ENCODE assay signal across 1 cellular context in the genomic region with DNA sequence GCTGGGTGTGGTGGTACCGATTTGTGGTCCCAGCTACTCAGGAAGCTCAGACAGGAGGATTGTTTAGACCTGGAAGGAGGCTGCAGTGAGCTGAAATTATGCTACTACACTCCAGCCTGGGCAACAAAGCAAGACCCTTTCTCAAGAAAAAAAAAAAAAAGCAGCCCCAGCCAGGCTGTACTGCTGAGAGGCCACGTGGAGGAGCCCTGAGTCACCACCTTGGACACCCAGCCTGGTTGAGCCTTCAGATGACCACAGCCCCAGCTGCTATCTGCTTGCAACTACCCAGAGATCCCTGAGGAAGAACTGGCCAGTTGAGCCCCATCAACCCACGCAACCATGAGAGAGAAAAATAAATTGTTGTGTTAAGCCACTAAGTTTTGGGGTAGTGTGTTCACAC.
TF ChIP-seq lines count a peak whose summit lies in the region.

No MANE protein-coding gene starts in this region.

TF ChIP-seq in K562, 482 proteins besides CTCF, POLR2A, EP300 and RAD21 (continued from another document and continues in another):
- TF ChIP-seq, protein P1, sequence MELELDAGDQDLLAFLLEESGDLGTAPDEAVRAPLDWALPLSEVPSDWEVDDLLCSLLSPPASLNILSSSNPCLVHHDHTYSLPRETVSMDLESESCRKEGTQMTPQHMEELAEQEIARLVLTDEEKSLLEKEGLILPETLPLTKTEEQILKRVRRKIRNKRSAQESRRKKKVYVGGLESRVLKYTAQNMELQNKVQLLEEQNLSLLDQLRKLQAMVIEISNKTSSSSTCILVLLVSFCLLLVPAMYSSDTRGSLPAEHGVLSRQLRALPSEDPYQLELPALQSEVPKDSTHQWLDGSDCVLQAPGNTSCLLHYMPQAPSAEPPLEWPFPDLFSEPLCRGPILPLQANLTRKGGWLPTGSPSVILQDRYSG (tag; conservative IDR thresholded peaks at IDR 0.05; ENCODE audit: low read depth): no peak
- TF ChIP-seq, protein P2, sequence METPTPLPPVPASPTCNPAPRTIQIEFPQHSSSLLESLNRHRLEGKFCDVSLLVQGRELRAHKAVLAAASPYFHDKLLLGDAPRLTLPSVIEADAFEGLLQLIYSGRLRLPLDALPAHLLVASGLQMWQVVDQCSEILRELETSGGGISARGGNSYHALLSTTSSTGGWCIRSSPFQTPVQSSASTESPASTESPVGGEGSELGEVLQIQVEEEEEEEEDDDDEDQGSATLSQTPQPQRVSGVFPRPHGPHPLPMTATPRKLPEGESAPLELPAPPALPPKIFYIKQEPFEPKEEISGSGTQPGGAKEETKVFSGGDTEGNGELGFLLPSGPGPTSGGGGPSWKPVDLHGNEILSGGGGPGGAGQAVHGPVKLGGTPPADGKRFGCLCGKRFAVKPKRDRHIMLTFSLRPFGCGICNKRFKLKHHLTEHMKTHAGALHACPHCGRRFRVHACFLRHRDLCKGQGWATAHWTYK (CRISPR knock-in tag; IDR thresholded peaks at IDR 0.05): peak; percentile 72; the same call in 1 of the 2 replicates
- TF ChIP-seq RB1 (IDR thresholded peaks at IDR 0.05; ENCODE audit: low read depth): no peak
- TF ChIP-seq ZNF695 (CRISPR knock-in tag; IDR thresholded peaks at IDR 0.05): no peak
- TF ChIP-seq FOS (IDR thresholded peaks at IDR 0.05; ENCODE audit: extremely low read depth, insufficient read length): no peak
- TF ChIP-seq ZBTB1 (CRISPR knock-in tag; IDR thresholded peaks at IDR 0.05; ENCODE audit: borderline replicate concordance, low read depth): no peak
- no peak for TF ChIP-seq ESRRB (CRISPR knock-in tag; IDR thresholded peaks at IDR 0.05; ENCODE audit: borderline replicate concordance)
- TF ChIP-seq, protein P3, sequence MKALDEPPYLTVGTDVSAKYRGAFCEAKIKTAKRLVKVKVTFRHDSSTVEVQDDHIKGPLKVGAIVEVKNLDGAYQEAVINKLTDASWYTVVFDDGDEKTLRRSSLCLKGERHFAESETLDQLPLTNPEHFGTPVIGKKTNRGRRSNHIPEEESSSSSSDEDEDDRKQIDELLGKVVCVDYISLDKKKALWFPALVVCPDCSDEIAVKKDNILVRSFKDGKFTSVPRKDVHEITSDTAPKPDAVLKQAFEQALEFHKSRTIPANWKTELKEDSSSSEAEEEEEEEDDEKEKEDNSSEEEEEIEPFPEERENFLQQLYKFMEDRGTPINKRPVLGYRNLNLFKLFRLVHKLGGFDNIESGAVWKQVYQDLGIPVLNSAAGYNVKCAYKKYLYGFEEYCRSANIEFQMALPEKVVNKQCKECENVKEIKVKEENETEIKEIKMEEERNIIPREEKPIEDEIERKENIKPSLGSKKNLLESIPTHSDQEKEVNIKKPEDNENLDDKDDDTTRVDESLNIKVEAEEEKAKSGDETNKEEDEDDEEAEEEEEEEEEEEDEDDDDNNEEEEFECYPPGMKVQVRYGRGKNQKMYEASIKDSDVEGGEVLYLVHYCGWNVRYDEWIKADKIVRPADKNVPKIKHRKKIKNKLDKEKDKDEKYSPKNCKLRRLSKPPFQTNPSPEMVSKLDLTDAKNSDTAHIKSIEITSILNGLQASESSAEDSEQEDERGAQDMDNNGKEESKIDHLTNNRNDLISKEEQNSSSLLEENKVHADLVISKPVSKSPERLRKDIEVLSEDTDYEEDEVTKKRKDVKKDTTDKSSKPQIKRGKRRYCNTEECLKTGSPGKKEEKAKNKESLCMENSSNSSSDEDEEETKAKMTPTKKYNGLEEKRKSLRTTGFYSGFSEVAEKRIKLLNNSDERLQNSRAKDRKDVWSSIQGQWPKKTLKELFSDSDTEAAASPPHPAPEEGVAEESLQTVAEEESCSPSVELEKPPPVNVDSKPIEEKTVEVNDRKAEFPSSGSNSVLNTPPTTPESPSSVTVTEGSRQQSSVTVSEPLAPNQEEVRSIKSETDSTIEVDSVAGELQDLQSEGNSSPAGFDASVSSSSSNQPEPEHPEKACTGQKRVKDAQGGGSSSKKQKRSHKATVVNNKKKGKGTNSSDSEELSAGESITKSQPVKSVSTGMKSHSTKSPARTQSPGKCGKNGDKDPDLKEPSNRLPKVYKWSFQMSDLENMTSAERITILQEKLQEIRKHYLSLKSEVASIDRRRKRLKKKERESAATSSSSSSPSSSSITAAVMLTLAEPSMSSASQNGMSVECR (CRISPR knock-in tag; IDR thresholded peaks at IDR 0.05): no peak
- no peak for TF ChIP-seq MYBL2 (IDR thresholded peaks at IDR 0.05; ENCODE audit: low read depth)
- no peak for TF ChIP-seq MYBL2 (CRISPR knock-in tag; IDR thresholded peaks at IDR 0.05; ENCODE audit: borderline replicate concordance)
- no peak for TF ChIP-seq ZZZ3 (IDR thresholded peaks at IDR 0.05)
- TF ChIP-seq, protein P4, sequence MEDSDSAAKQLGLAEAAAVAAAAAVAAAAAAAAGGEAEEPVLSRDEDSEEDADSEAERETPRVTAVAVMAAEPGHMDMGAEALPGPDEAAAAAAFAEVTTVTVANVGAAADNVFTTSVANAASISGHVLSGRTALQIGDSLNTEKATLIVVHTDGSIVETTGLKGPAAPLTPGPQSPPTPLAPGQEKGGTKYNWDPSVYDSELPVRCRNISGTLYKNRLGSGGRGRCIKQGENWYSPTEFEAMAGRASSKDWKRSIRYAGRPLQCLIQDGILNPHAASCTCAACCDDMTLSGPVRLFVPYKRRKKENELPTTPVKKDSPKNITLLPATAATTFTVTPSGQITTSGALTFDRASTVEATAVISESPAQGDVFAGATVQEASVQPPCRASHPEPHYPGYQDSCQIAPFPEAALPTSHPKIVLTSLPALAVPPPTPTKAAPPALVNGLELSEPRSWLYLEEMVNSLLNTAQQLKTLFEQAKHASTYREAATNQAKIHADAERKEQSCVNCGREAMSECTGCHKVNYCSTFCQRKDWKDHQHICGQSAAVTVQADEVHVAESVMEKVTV (CRISPR knock-in tag; IDR thresholded peaks at IDR 0.05): peak; percentile 76
- TF ChIP-seq CEBPB (tag; IDR thresholded peaks at IDR 0.05): no peak
- TF ChIP-seq, protein P5, sequence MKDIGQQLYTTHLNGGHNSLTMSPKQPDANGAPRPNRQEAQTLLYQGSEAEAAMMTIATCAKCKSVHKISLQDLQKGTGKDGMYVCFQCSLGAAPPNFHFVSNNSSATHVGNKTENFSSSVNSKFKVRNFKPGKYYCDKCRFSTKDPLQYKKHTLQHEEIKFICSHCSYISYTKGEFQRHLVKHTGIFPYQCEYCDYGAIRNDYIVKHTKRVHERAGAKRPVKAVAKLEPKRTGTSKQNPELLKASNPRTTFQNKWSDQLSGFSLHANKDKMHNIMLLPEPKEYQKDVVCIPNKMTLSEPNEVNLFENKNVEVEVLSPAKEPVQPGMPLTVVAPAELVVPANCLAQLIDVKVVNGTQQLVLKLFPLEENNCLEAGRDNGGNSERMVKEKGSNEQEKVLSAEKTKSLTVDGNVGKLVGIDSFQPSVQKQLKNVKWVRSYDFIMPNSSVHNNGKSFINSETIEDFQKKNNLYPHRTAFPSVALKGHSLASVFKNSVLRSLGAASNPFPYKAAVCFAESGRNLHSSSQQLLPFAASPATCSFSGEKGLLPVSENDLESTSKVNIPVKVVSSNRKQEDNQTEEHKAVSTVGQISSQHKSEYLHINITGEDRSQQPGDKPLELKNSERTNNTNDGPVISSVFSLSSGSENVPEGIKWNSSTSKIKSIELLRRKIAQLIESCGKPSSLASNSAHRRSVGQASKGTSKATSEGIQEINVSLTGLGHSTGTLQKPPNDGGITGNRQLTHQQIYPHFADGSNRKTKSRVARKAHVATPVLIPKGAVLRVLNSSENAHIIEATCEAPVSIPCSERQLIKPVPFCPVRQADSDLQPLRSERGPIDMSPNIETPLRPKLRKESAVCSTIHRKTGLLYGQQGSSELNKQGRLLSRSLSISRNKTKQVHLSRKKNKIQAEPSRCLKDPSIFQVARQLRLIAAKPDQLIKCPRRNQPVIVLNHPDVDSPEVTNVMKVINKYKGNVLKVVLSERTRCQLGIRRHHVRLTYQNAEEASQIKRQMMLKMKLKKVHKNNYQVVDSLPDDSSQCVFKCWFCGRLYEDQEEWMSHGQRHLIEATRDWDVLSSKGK (CRISPR knock-in tag; IDR thresholded peaks at IDR 0.05): no peak
- TF ChIP-seq ADNP (tag; IDR thresholded peaks at IDR 0.05): no peak
- TF ChIP-seq MAZ (CRISPR knock-in tag; conservative IDR thresholded peaks at IDR 0.05 in 1 of 2, IDR thresholded peaks at IDR 0.05 in 1 of 2): 0 out of 4 replicates have a peak, but pooled peaks have one; percentile 21 to 28
- no peak for TF ChIP-seq ZNF282 (CRISPR knock-in tag; IDR thresholded peaks at IDR 0.05)
- peak; percentile 36; the same call in 1 of the 2 replicates for TF ChIP-seq CTBP1 (IDR thresholded peaks at IDR 0.05; ENCODE audit: borderline replicate concordance)
- TF ChIP-seq, protein P6, sequence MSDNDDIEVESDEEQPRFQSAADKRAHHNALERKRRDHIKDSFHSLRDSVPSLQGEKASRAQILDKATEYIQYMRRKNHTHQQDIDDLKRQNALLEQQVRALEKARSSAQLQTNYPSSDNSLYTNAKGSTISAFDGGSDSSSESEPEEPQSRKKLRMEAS (CRISPR knock-in tag; IDR thresholded peaks at IDR 0.05): peak; percentile 91
- TF ChIP-seq ZNF263 (CRISPR knock-in tag; IDR thresholded peaks at IDR 0.05; ENCODE audit: borderline replicate concordance): no peak
- no peak for TF ChIP-seq NCOA6 (IDR thresholded peaks at IDR 0.05)
- TF ChIP-seq, protein P7, sequence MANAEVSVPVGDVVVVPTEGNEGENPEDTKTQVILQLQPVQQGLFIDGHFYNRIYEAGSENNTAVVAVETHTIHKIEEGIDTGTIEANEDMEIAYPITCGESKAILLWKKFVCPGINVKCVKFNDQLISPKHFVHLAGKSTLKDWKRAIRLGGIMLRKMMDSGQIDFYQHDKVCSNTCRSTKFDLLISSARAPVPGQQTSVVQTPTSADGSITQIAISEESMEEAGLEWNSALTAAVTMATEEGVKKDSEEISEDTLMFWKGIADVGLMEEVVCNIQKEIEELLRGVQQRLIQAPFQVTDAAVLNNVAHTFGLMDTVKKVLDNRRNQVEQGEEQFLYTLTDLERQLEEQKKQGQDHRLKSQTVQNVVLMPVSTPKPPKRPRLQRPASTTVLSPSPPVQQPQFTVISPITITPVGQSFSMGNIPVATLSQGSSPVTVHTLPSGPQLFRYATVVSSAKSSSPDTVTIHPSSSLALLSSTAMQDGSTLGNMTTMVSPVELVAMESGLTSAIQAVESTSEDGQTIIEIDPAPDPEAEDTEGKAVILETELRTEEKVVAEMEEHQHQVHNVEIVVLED (CRISPR knock-in tag; IDR thresholded peaks at IDR 0.05): 0 out of 2 replicates have a peak, but pooled peaks have one; percentile 20
- TF ChIP-seq, protein P8, sequence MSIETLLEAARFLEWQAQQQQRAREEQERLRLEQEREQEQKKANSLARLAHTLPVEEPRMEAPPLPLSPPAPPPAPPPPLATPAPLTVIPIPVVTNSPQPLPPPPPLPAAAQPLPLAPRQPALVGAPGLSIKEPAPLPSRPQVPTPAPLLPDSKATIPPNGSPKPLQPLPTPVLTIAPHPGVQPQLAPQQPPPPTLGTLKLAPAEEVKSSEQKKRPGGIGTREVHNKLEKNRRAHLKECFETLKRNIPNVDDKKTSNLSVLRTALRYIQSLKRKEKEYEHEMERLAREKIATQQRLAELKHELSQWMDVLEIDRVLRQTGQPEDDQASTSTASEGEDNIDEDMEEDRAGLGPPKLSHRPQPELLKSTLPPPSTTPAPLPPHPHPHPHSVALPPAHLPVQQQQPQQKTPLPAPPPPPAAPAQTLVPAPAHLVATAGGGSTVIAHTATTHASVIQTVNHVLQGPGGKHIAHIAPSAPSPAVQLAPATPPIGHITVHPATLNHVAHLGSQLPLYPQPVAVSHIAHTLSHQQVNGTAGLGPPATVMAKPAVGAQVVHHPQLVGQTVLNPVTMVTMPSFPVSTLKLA (conservative IDR thresholded peaks at IDR 0.05): peak; percentile 46 to 51
- peak; percentile 56 for TF ChIP-seq EGR1 (conservative IDR thresholded peaks at IDR 0.05)
- TF ChIP-seq, protein P9, sequence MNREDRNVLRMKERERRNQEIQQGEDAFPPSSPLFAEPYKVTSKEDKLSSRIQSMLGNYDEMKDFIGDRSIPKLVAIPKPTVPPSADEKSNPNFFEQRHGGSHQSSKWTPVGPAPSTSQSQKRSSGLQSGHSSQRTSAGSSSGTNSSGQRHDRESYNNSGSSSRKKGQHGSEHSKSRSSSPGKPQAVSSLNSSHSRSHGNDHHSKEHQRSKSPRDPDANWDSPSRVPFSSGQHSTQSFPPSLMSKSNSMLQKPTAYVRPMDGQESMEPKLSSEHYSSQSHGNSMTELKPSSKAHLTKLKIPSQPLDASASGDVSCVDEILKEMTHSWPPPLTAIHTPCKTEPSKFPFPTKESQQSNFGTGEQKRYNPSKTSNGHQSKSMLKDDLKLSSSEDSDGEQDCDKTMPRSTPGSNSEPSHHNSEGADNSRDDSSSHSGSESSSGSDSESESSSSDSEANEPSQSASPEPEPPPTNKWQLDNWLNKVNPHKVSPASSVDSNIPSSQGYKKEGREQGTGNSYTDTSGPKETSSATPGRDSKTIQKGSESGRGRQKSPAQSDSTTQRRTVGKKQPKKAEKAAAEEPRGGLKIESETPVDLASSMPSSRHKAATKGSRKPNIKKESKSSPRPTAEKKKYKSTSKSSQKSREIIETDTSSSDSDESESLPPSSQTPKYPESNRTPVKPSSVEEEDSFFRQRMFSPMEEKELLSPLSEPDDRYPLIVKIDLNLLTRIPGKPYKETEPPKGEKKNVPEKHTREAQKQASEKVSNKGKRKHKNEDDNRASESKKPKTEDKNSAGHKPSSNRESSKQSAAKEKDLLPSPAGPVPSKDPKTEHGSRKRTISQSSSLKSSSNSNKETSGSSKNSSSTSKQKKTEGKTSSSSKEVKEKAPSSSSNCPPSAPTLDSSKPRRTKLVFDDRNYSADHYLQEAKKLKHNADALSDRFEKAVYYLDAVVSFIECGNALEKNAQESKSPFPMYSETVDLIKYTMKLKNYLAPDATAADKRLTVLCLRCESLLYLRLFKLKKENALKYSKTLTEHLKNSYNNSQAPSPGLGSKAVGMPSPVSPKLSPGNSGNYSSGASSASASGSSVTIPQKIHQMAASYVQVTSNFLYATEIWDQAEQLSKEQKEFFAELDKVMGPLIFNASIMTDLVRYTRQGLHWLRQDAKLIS (CRISPR knock-in tag; IDR thresholded peaks at IDR 0.05): no peak
- TF ChIP-seq, protein P10, sequence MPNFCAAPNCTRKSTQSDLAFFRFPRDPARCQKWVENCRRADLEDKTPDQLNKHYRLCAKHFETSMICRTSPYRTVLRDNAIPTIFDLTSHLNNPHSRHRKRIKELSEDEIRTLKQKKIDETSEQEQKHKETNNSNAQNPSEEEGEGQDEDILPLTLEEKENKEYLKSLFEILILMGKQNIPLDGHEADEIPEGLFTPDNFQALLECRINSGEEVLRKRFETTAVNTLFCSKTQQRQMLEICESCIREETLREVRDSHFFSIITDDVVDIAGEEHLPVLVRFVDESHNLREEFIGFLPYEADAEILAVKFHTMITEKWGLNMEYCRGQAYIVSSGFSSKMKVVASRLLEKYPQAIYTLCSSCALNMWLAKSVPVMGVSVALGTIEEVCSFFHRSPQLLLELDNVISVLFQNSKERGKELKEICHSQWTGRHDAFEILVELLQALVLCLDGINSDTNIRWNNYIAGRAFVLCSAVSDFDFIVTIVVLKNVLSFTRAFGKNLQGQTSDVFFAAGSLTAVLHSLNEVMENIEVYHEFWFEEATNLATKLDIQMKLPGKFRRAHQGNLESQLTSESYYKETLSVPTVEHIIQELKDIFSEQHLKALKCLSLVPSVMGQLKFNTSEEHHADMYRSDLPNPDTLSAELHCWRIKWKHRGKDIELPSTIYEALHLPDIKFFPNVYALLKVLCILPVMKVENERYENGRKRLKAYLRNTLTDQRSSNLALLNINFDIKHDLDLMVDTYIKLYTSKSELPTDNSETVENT (CRISPR knock-in tag; IDR thresholded peaks at IDR 0.05): no peak
- peak; percentile 81 for TF ChIP-seq FOSL1 (tag; conservative IDR thresholded peaks at IDR 0.05)
- no peak for TF ChIP-seq NR3C1 (CRISPR knock-in tag; IDR thresholded peaks at IDR 0.05)
- no peak for TF ChIP-seq BRCA1 (IDR thresholded peaks at IDR 0.05)
- no peak for TF ChIP-seq BRCA1 (CRISPR knock-in tag; IDR thresholded peaks at IDR 0.05)
- TF ChIP-seq ZNF133 (CRISPR knock-in tag; IDR thresholded peaks at IDR 0.05): no peak
- TF ChIP-seq NR2C2 (CRISPR knock-in tag; IDR thresholded peaks at IDR 0.05): no peak
- TF ChIP-seq NR2C2 (tag; IDR thresholded peaks at IDR 0.05): peak; percentile 23; the same call in 1 of the 2 replicates
